1 cellular context compared by ENCODE assay signal in the genomic region with DNA sequence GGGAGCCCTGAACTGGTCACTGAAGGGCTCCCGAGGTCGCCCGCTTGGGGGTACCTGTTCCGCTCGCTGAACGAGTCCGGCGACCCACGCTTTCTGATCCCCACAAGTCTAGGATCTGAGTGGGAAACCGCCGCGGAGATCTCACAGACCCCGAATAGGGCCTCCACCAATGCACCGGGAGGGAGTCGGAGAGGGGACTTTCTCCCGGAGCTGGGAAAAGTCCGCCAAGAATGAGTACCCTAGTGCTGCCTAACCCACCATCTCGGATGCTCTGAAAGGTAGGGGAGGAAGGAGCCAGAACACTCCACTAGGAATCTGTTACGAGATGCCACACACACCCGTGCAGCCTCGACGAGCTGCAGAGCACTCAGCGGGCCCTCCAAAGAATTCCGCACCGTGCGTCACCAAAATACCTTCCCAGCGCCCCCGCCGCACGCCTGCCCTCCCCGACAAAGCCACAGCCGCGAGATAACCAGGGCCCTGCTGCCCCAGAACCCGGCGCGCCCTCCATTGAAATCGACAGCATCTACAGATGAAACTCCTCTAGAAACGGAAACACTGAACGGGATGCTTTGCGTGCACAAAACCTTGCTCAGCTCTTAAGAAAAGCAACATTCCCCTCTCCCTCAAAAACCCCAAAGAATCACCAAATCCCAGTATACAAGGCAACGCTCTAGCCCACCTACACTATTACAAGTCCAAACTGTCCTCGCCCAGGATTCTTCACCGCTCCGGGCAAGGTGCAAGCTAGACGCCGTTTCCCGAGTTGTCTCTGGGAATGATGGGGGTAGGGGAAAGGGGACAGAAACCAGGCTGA.
TF ChIP-seq lines count a peak whose summit lies in the region.

No MANE protein-coding gene starts in this region.

TF ChIP-seq in HEK293, 187 proteins besides CTCF, POLR2A, EP300 and RAD21 (continued from another document):
- 0 out of 2 replicates have a peak, but pooled peaks have one; percentile 49 for TF ChIP-seq INSM2 (tag by site-specific recombination; IDR thresholded peaks at IDR 0.05)
- TF ChIP-seq ZNF335 (tag by site-specific recombination; conservative IDR thresholded peaks at IDR 0.05): peak; percentile 83
- TF ChIP-seq ZFP69B (tag by site-specific recombination; IDR thresholded peaks at IDR 0.05): no peak
- no peak for TF ChIP-seq ZNF174 (tag by site-specific recombination; IDR thresholded peaks at IDR 0.05)
- TF ChIP-seq ZNF585B (tag by site-specific recombination; IDR thresholded peaks at IDR 0.05): no peak
- TF ChIP-seq ZXDB (tag by site-specific recombination; IDR thresholded peaks at IDR 0.05): no peak
- TF ChIP-seq ZBTB20 (tag by site-specific recombination; IDR thresholded peaks at IDR 0.05): peak; percentile 50
- no peak for TF ChIP-seq HOXD13 (CRISPR knock-in tag; IDR thresholded peaks at IDR 0.05; ENCODE audit: borderline replicate concordance)
- peak; percentile 80 for TF ChIP-seq ZNF600 (tag by site-specific recombination; IDR thresholded peaks at IDR 0.05)
- peak; percentile 50; the same call in 1 of the 2 replicates for TF ChIP-seq ZNF398 (tag by site-specific recombination; IDR thresholded peaks at IDR 0.05)
- TF ChIP-seq ZNF514 (tag by site-specific recombination; IDR thresholded peaks at IDR 0.05): no peak
- peak; percentile 21; the same call in 1 of the 2 replicates for TF ChIP-seq KLF16 (tag by site-specific recombination; IDR thresholded peaks at IDR 0.05)
- no peak for TF ChIP-seq ZBTB10 (tag by site-specific recombination; IDR thresholded peaks at IDR 0.05)
- TF ChIP-seq, protein P1, sequence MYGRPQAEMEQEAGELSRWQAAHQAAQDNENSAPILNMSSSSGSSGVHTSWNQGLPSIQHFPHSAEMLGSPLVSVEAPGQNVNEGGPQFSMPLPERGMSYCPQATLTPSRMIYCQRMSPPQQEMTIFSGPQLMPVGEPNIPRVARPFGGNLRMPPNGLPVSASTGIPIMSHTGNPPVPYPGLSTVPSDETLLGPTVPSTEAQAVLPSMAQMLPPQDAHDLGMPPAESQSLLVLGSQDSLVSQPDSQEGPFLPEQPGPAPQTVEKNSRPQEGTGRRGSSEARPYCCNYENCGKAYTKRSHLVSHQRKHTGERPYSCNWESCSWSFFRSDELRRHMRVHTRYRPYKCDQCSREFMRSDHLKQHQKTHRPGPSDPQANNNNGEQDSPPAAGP (tag by site-specific recombination; IDR thresholded peaks at IDR 0.05): peak; percentile 53; the same call in 1 of the 2 replicates
- TF ChIP-seq, protein P2, sequence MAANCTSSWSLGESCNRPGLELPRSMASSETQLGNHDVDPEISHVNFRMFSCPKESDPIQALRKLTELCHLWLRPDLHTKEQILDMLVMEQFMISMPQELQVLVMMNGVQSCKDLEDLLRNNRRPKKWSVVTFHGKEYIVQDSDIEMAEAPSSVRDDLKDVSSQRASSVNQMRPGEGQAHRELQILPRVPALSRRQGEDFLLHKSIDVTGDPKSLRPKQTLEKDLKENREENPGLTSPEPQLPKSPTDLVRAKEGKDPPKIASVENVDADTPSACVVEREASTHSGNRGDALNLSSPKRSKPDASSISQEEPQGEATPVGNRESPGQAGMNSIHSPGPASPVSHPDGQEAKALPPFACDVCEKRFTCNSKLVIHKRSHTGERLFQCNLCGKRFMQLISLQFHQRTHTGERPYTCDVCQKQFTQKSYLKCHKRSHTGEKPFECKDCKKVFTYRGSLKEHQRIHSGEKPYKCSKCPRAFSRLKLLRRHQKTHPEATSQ (tag by site-specific recombination; IDR thresholded peaks at IDR 0.05): no peak
- TF ChIP-seq ZNF76 (tag by site-specific recombination; IDR thresholded peaks at IDR 0.05; ENCODE audit: borderline replicate concordance, low read depth): peak; percentile 54
TF ChIP-seq in HEK293: peak in this region for 10.
